ENCODE assay signal across 9 cellular contexts in genomic region chr9:129498451-129499376, GRCh38.
A peak's percentile ranks its signal among the peaks of the same experiment; 100 is the strongest.
DNase-seq lines count a peak whose midpoint lies in the region; ATAC-seq and TF ChIP-seq lines count a peak whose summit lies in the region.
"Had no signal": no experiment of that assay in that cellular context is flagged by ENCODE, and none has a peak within 500 bp of the region (broad histone marks: within the 10 kb centered on the region; RNA-seq: fewer than 3 reads in every experiment).

No MANE protein-coding gene starts in this region.

- no peak for TF ChIP-seq CTCF in KMS-11 (conservative IDR thresholded peaks at IDR 0.05; ENCODE audit: low read depth, low read length)
- no peak for TF ChIP-seq CTCF in coronary artery (IDR thresholded peaks at IDR 0.05)
- TF ChIP-seq CTCF in thyroid gland (IDR thresholded peaks at IDR 0.05): no peak

- H3K4me3 ChIP-seq in KMS-11 (IDR thresholded peaks at IDR 0.05; ENCODE audit: insufficient read depth, low read depth, low read length) (no peak overlapping the region), coronary artery (peak overlapping the region; percentile 90), mucosa of rectum (ENCODE audit: low read length in 2 of 2) (no peak overlapping the region), thyroid gland (replicated peaks in 1 of 3) (peak overlapping the region in 1 of 3 donors; percentile 43)

- H3K36me3 ChIP-seq in KMS-11 (ENCODE audit: insufficient read depth): no peaks in the 10 kb centered on the region
- H3K36me3 ChIP-seq in mucosa of rectum (ENCODE audit: control insufficient read depth in 2 of 2, insufficient read depth in 2 of 2, low read length in 2 of 2): peaks cover 2 to 3% of the 10 kb centered on the region in 2 donors
- peaks cover 5% of the 10 kb centered on the region in 2 donors for H3K36me3 ChIP-seq in thyroid gland

- no peaks in the 10 kb centered on the region for H3K27me3 ChIP-seq in KMS-11 (ENCODE audit: insufficient read depth, low read depth)
- H3K27me3 ChIP-seq in mucosa of rectum (ENCODE audit: control insufficient read depth in 2 of 2, insufficient read depth in 2 of 2, low read length in 2 of 2): no peaks in the 10 kb centered on the region
- no peaks in the 10 kb centered on the region for H3K27me3 ChIP-seq in thyroid gland

- H3K27ac ChIP-seq in KMS-11: no peak overlapping the region
- peak overlapping the region; percentile 92 to 100 for H3K27ac ChIP-seq in coronary artery
- peak overlapping the region; percentile 95 to 97 for H3K27ac ChIP-seq in mucosa of rectum (ENCODE audit: low read depth in 2 of 2, low read length in 2 of 2)
- peak overlapping the region; percentile 19 to 100 (median 97) for H3K27ac ChIP-seq in thyroid gland

- H3K9ac ChIP-seq in KMS-11 (no peak overlapping the region), mucosa of rectum (ENCODE audit: low read depth in 1 of 2, low read length in 2 of 2) (peak overlapping the region in 1 of 2 donors; percentile 9)

- peak overlapping the region; percentile 74; the same call in 1 of the 2 replicates for H3K4me2 ChIP-seq in KMS-11

- peaks cover 32% of the 10 kb centered on the region for H3K4me1 ChIP-seq in KMS-11 (ENCODE audit: low read depth, poor library complexity, severe bottlenecking)
- H3K4me1 ChIP-seq in mucosa of rectum (ENCODE audit: control insufficient read depth in 2 of 2, insufficient read depth in 2 of 2, low read length in 2 of 2): peaks cover 26 to 27% of the 10 kb centered on the region in 2 donors
- H3K4me1 ChIP-seq in thyroid gland: peaks cover 39 to 57% of the 10 kb centered on the region in 2 donors

- H4K20me1 ChIP-seq in KMS-11 (ENCODE audit: insufficient read depth): no peaks in the 10 kb centered on the region

- H3K79me2 ChIP-seq in KMS-11 (ENCODE audit: insufficient read depth, low read depth): peaks cover 20% of the 10 kb centered on the region; the same call in 1 of the 2 replicates

- H2AFZ ChIP-seq in KMS-11 (ENCODE audit: low read depth): no peak overlapping the region

- WGBS in thyroid gland, 2 donors: 75 to 78% methylated on average over 7 of the region's 7 CpGs

- peak; percentile 74 for DNase-seq in coronary artery (ENCODE audit: low spot score)
- DNase-seq in thyroid gland: no peak
- DNase-seq in stimulated activated CD4-positive, alpha-beta T cell treated with anti-CD3 and anti-CD28 coated beads, Interleukin-4, amount 100 ng/mL, for 1 hour: no peak
- no peak for DNase-seq in Kasumi-1 (lab: John Stamatoyannopoulos, UW)
- DNase-seq: natural killer cell, NCI-H1105 had no signal

- TF ChIP-seq POLR2A in thyroid gland (IDR thresholded peaks at IDR 0.05): no peak

- H3K9me3 ChIP-seq in mucosa of rectum (ENCODE audit: control insufficient read depth in 2 of 2, low read length in 2 of 2): no peaks in the 10 kb centered on the region
- H3K9me3 ChIP-seq in thyroid gland: no peaks in the 10 kb centered on the region

- ATAC-seq in HG02938 (IDR thresholded peaks at IDR 0.05; ENCODE audit: unreplicated experiment): no peak
- ATAC-seq: natural killer cell had no signal

- intact Hi-C loops in thyroid gland (cut with DNase I): no loop called here
